In genomic region chr2:238256594-238257104, GRCh38 we compare ENCODE assay signal across 1 cellular context.
TF ChIP-seq lines count a peak whose summit lies in the region.

No MANE protein-coding gene starts in this region.

TF ChIP-seq in GM12878, 131 proteins besides CTCF, POLR2A, EP300 and RAD21 (continued from another document):
- TF ChIP-seq ZBTB40 (IDR thresholded peaks at IDR 0.05; ENCODE audit: borderline replicate concordance) (no peak), CREM (IDR thresholded peaks at IDR 0.05; ENCODE audit: low read depth) (0 out of 2 replicates have a peak, but pooled peaks have one; percentile 20), YY1 (IDR thresholded peaks at IDR 0.05; ENCODE audit: low read depth, low read length) (0 out of 2 replicates have a peak, but pooled peaks have one; percentile 48), RUNX3 (IDR thresholded peaks at IDR 0.05; ENCODE audit: low read length) (0 out of 2 replicates have a peak, but pooled peaks have one; percentile 13)
